8 cellular contexts compared by ENCODE assay signal in genomic region chr5:119299615-119300310, GRCh38. TPM values are rescaled to one million over a fixed set of nuclear protein-coding genes. Genes with fewer than 3 reads are reported as not detected.
A peak's percentile ranks its signal among the peaks of the same experiment; 100 is the strongest.
DNase-seq lines count a peak whose midpoint lies in the region; ATAC-seq lines count a peak whose summit lies in the region.
"Not testable (repeated sequence)": the region's sequence is repeated elsewhere in the genome, so short reads cannot be mapped to it uniquely, and the experiment has no call there.

No MANE protein-coding gene starts in this region.

- not testable (repeated sequence) for H3K27me3 ChIP-seq in CD4-positive, alpha-beta memory T cell (ENCODE audit: insufficient read depth, low read length)

- POLR2A ChIA-PET in CD4-positive, alpha-beta memory T cell (lab: Charles Lee; ENCODE audit: partially characterized antibody): interaction anchor here (0.6 to 23.0 kb wide), 17 partner anchors 11 to 311 kb away, joined by 3 to 564 read pairs (median 6); partner anchors contain the start of genes DMXL1, DTWD2 and TNFAIP8
- POLR2A ChIA-PET in T-cell (lab: Charles Lee): interaction anchor here (0.6 to 1.4 kb wide), 6 partner anchors 10 to 74 kb away, joined by 3 to 6 read pairs (median 3); no protein-coding TSS in a partner anchor
- POLR2A ChIA-PET in naive thymus-derived CD8-positive, alpha-beta T cell (lab: Charles Lee): interaction anchor here (0.7 to 3.2 kb wide), 19 partner anchors 10 to 312 kb away, joined by 3 to 22 read pairs (median 6); partner anchors contain the start of gene DMXL1

- peak overlapping the region in 1 of 2 donors; percentile 83 for H3K4me3 ChIP-seq in CD4-positive, alpha-beta memory T cell (ENCODE audit: low read length in 2 of 2)

- intact Hi-C loops in CD4-positive, alpha-beta memory T cell (cut with micrococcal nuclease): loop anchor here (1.0 to 10.0 kb wide), 7 partner anchors 9 to 229 kb away; no protein-coding TSS in a partner anchor

- not testable (repeated sequence) for H3K9me3 ChIP-seq in CD4-positive, alpha-beta memory T cell (ENCODE audit: control insufficient read depth in 1 of 2, low read length in 2 of 2)

- not testable (repeated sequence) for H3K27me3 Mint-ChIP-seq in CD4-positive, alpha-beta memory T cell; T-cell; activated T-cell treated with anti-CD3 and anti-CD28 coated beads, Interleukin-2, amount 50 U/mL, for 72 hours (ENCODE audit: low read depth); activated naive CD8-positive, alpha-beta T cell treated with anti-CD3 and anti-CD28 coated beads, Interleukin-2, amount 50 U/mL, for 24 hours; naive thymus-derived CD8-positive, alpha-beta T cell

- H3K9me3 Mint-ChIP-seq in CD4-positive, alpha-beta memory T cell: peaks cover 0 to 17% (median 15%) of the 10 kb centered on the region in 8 donors
- H3K9me3 Mint-ChIP-seq in T-cell; activated T-cell treated with anti-CD3 and anti-CD28 coated beads, Interleukin-2, amount 50 U/mL, for 72 hours; activated naive CD8-positive, alpha-beta T cell treated with anti-CD3 and anti-CD28 coated beads, Interleukin-2, amount 50 U/mL, for 24 hours; stimulated activated effector memory CD8-positive, alpha-beta T cell treated with anti-CD3 and anti-CD28 coated beads, Interleukin-12 subunit alpha, Interleukin-12 subunit beta, amount 100 ng/mL, for 72 hours: not testable (repeated sequence)
- H3K9me3 Mint-ChIP-seq in naive thymus-derived CD8-positive, alpha-beta T cell: peaks cover 0 to 26% (median 9%) of the 10 kb centered on the region in 9 donors

- peak overlapping the region; percentile 92 to 97 (median 96) for H3K4me3 Mint-ChIP-seq in CD4-positive, alpha-beta memory T cell
- H3K4me3 Mint-ChIP-seq in T-cell: peak overlapping the region; percentile 82 to 91 (median 87)
- H3K4me3 Mint-ChIP-seq in activated T-cell treated with anti-CD3 and anti-CD28 coated beads, Interleukin-2, amount 50 U/mL, for 72 hours: peak overlapping the region; percentile 91 to 99
- peak overlapping the region; percentile 83 for H3K4me3 Mint-ChIP-seq in activated naive CD8-positive, alpha-beta T cell treated with anti-CD3 and anti-CD28 coated beads, Interleukin-2, amount 50 U/mL, for 24 hours
- peak overlapping the region; percentile 84 to 97 (median 92) for H3K4me3 Mint-ChIP-seq in naive thymus-derived CD8-positive, alpha-beta T cell
- peak overlapping the region; percentile 79 for H3K4me3 Mint-ChIP-seq in stimulated activated effector memory CD8-positive, alpha-beta T cell treated with anti-CD3 and anti-CD28 coated beads, Interleukin-12 subunit alpha, Interleukin-12 subunit beta, amount 100 ng/mL, for 72 hours

- CTCF ChIA-PET in CD4-positive, alpha-beta memory T cell (lab: Charles Lee; ENCODE audit: partially characterized antibody): interaction anchor here (0.7 to 7.6 kb wide), 21 partner anchors 9 to 311 kb away, joined by 3 to 45 read pairs (median 5); partner anchors contain the start of gene DTWD2
- CTCF ChIA-PET in T-cell (lab: Charles Lee): interaction anchor here (0.6 to 2.2 kb wide), 13 partner anchors 9 to 229 kb away, joined by 3 to 11 read pairs (median 4); partner anchors contain the start of gene DMXL1 (in 1 of the 2)

- not testable (repeated sequence) for H3K36me3 ChIP-seq in CD4-positive, alpha-beta memory T cell (ENCODE audit: insufficient read depth, low read length)

- ATAC-seq in T-cell (replicated peaks in 1 of 4): peak; percentile 26 to 64 (median 56)
- peak in 1 of 2 donors; percentile 37 for ATAC-seq in activated T-cell treated with anti-CD3 and anti-CD28 coated beads, Interleukin-2, amount 50 U/mL, for 72 hours (replicated peaks in 1 of 2)
- peak; percentile 38 for ATAC-seq in activated naive CD8-positive, alpha-beta T cell treated with anti-CD3 and anti-CD28 coated beads, Interleukin-2, amount 50 U/mL, for 24 hours
- peak; percentile 41 to 59 for ATAC-seq in naive thymus-derived CD8-positive, alpha-beta T cell
- ATAC-seq in stimulated activated effector memory CD8-positive, alpha-beta T cell treated with anti-CD3 and anti-CD28 coated beads, Interleukin-12 subunit alpha, Interleukin-12 subunit beta, amount 100 ng/mL, for 72 hours: peak; percentile 39

- peaks cover 47 to 75% (median 56%) of the 10 kb centered on the region in 4 donors for H3K4me1 Mint-ChIP-seq in CD4-positive, alpha-beta memory T cell
- peaks cover 60 to 77% (median 67%) of the 10 kb centered on the region in 3 donors for H3K4me1 Mint-ChIP-seq in T-cell
- H3K4me1 Mint-ChIP-seq in activated T-cell treated with anti-CD3 and anti-CD28 coated beads, Interleukin-2, amount 50 U/mL, for 72 hours (ENCODE audit: low read depth): peaks cover 64% of the 10 kb centered on the region
- peaks cover 74% of the 10 kb centered on the region for H3K4me1 Mint-ChIP-seq in activated naive CD8-positive, alpha-beta T cell treated with anti-CD3 and anti-CD28 coated beads, Interleukin-2, amount 50 U/mL, for 24 hours
- H3K4me1 Mint-ChIP-seq in naive thymus-derived CD8-positive, alpha-beta T cell: peaks cover 36 to 78% (median 58%) of the 10 kb centered on the region in 4 donors
- H3K4me1 Mint-ChIP-seq in stimulated activated effector memory CD8-positive, alpha-beta T cell treated with anti-CD3 and anti-CD28 coated beads, Interleukin-12 subunit alpha, Interleukin-12 subunit beta, amount 100 ng/mL, for 72 hours: peaks cover 69% of the 10 kb centered on the region

- peak overlapping the region; percentile 71 for H3K27ac ChIP-seq in CD4-positive, alpha-beta memory T cell (ENCODE audit: low read depth, low read length)

- H3K27ac Mint-ChIP-seq in CD4-positive, alpha-beta memory T cell: peak overlapping the region; percentile 99 to 100 (median 99)
- peak overlapping the region; percentile 96 to 99 for H3K27ac Mint-ChIP-seq in T-cell
- peak overlapping the region; percentile 97 for H3K27ac Mint-ChIP-seq in activated T-cell treated with anti-CD3 and anti-CD28 coated beads, Interleukin-2, amount 50 U/mL, for 72 hours
- peak overlapping the region; percentile 95 for H3K27ac Mint-ChIP-seq in activated naive CD8-positive, alpha-beta T cell treated with anti-CD3 and anti-CD28 coated beads, Interleukin-2, amount 50 U/mL, for 24 hours
- H3K27ac Mint-ChIP-seq in naive thymus-derived CD8-positive, alpha-beta T cell: peak overlapping the region; percentile 89 to 100 (median 99)
- peak overlapping the region; percentile 93 for H3K27ac Mint-ChIP-seq in stimulated activated effector memory CD8-positive, alpha-beta T cell treated with anti-CD3 and anti-CD28 coated beads, Interleukin-12 subunit alpha, Interleukin-12 subunit beta, amount 100 ng/mL, for 72 hours

- H3K36me3 Mint-ChIP-seq in CD4-positive, alpha-beta memory T cell: peaks cover 33% of the 10 kb centered on the region in 2 donors
- peaks cover 12% of the 10 kb centered on the region for H3K36me3 Mint-ChIP-seq in T-cell
- not testable (repeated sequence) for H3K36me3 Mint-ChIP-seq in activated T-cell treated with anti-CD3 and anti-CD28 coated beads, Interleukin-2, amount 50 U/mL, for 72 hours (ENCODE audit: insufficient read depth in 2 of 2)
- peaks cover 12% of the 10 kb centered on the region for H3K36me3 Mint-ChIP-seq in activated naive CD8-positive, alpha-beta T cell treated with anti-CD3 and anti-CD28 coated beads, Interleukin-2, amount 50 U/mL, for 24 hours (ENCODE audit: low read depth)
- H3K36me3 Mint-ChIP-seq in naive thymus-derived CD8-positive, alpha-beta T cell: peaks cover 0 to 13% (median 11%) of the 10 kb centered on the region in 3 donors
- H3K36me3 Mint-ChIP-seq in stimulated activated effector memory CD8-positive, alpha-beta T cell treated with anti-CD3 and anti-CD28 coated beads, Interleukin-12 subunit alpha, Interleukin-12 subunit beta, amount 100 ng/mL, for 72 hours: peaks cover 26% of the 10 kb centered on the region

- peak; percentile 85 to 96 (median 89) for DNase-seq in CD4-positive, alpha-beta memory T cell
- DNase-seq in T-cell: peak; percentile 70 to 95 (median 89)
- DNase-seq in activated CD4-positive, alpha-beta T cell treated with anti-CD3 and anti-CD28 coated beads, Interleukin-2, amount 50 U/mL, for 4 hours: peak; percentile 95 to 97
- peak; percentile 85 to 89 for DNase-seq in activated T-cell treated with anti-CD3 and anti-CD28 coated beads, Interleukin-2, amount 50 U/mL, for 72 hours
- peak; percentile 89 for DNase-seq in activated naive CD8-positive, alpha-beta T cell treated with anti-CD3 and anti-CD28 coated beads, Interleukin-2, amount 50 U/mL, for 24 hours
- DNase-seq in naive thymus-derived CD8-positive, alpha-beta T cell: peak; percentile 72 to 94 (median 89)
- DNase-seq in stimulated activated CD4-positive, alpha-beta T cell treated with anti-CD3 and anti-CD28 coated beads, Interleukin-4, amount 100 ng/mL, for 4 hours: peak; percentile 82 to 98
- DNase-seq in stimulated activated effector memory CD8-positive, alpha-beta T cell treated with anti-CD3 and anti-CD28 coated beads, Interleukin-12 subunit alpha, Interleukin-12 subunit beta, amount 100 ng/mL, for 72 hours (ENCODE audit: low spot score in 2 of 2): peak; percentile 62 to 87

- H3K4me1 ChIP-seq in CD4-positive, alpha-beta memory T cell (ENCODE audit: insufficient read depth, low read length): peaks cover 48% of the 10 kb centered on the region

RNA-seq across cellular contexts. Expression of gene TNFAIP8, which starts 56.1 kb away (rescaled TPM):
- total RNA-seq in CD4-positive, alpha-beta memory T cell: 100 to 1,000 TPM; 167 to 176 TPM
- polyA plus RNA-seq in CD4-positive, alpha-beta memory T cell: 100 to 1,000 TPM; 277 to 423 TPM
- total RNA-seq in T-cell: 100 to 1,000 TPM; 128 to 145 (median 135) TPM
- total RNA-seq in activated T-cell treated with anti-CD3 and anti-CD28 coated beads, Interleukin-2, amount 50 U/mL, for 72 hours: 100 to 1,000 TPM; 117 to 137 TPM
- 100 to 1,000 TPM; 176 to 177 TPM for total RNA-seq in naive thymus-derived CD8-positive, alpha-beta T cell
- polyA plus RNA-seq in naive thymus-derived CD8-positive, alpha-beta T cell: 100 to 1,000 TPM; 175 to 220 (median 188) TPM
